23 cellular contexts compared by ENCODE assay signal in genomic region chr14:99818503-99819036, GRCh38. TPM values are rescaled to one million over a fixed set of nuclear protein-coding genes. Genes with fewer than 3 reads are reported as not detected.
"Had no signal": no experiment of that assay in that cellular context is flagged by ENCODE, and none has a peak within 500 bp of the region (broad histone marks: within the 10 kb centered on the region; RNA-seq: fewer than 3 reads in every experiment).

No MANE protein-coding gene starts in this region.

- H3K9me3 ChIP-seq: adrenal gland, ascending aorta, left lung, spleen, testis, uterus had no signal

- H3K4me3 ChIP-seq: adrenal gland, ascending aorta, left lung, spleen, testis had no signal

- H3K27me3 ChIP-seq: adrenal gland, ascending aorta, brain microvascular endothelial cell, left lung, testis, uterus had no signal

- H3K27ac ChIP-seq: adrenal gland, ascending aorta, brain microvascular endothelial cell, left lung, spleen, testis had no signal

- H3K9me3 Mint-ChIP-seq: activated CD4-positive, alpha-beta T cell treated with anti-CD3 and anti-CD28 coated beads, Interleukin-2, amount 10 ng/mL, durations not matched to agents 7 days and 5 days; activated naive CD4-positive, alpha-beta T cell treated with anti-CD3 and anti-CD28 coated beads, Interleukin-2, amount 50 U/mL, for 24 hours; dendritic cell treated with granulocyte-macrophage colony-stimulating factor and Interleukin-4, amounts not matched to agents 40 ng/mL and 50 ng/mL, for 4 days; mesothelial cell of epicardium; naive thymus-derived CD8-positive, alpha-beta T cell; T-helper 1 cell treated with Interleukin-12 subunit alpha and Interleukin-12 subunit beta and Interleukin-4 antibody, amounts not matched to agents 30 μg/mL and 1 μg/mL, for 36 hours had no signal

- DNase-seq: activated CD4-positive, alpha-beta T cell treated with anti-CD3 and anti-CD28 coated beads, Interleukin-2, amount 10 ng/mL, durations not matched to agents 7 days and 5 days; activated CD4-positive, CD25-positive, alpha-beta regulatory T cell; activated gamma-delta T cell; brain microvascular endothelial cell; caudate nucleus; effector CD4-positive, alpha-beta T cell; erythroblast; kidney; left lung; naive thymus-derived CD8-positive, alpha-beta T cell; spleen; stimulated activated CD4-positive, alpha-beta T cell treated with anti-CD3 and anti-CD28 coated beads, Interleukin-4, amount 100 ng/mL, for 4 hours; T1000; testis; trophoblast cell; uterus had no signal

- H3K27ac Mint-ChIP-seq: activated CD4-positive, alpha-beta T cell treated with anti-CD3 and anti-CD28 coated beads, Interleukin-2, amount 10 ng/mL, durations not matched to agents 7 days and 5 days; activated naive CD4-positive, alpha-beta T cell treated with anti-CD3 and anti-CD28 coated beads, Interleukin-2, amount 50 U/mL, for 24 hours; dendritic cell treated with granulocyte-macrophage colony-stimulating factor and Interleukin-4, amounts not matched to agents 40 ng/mL and 50 ng/mL, for 4 days; mesothelial cell of epicardium; progenitor cell of endocrine pancreas; T-helper 1 cell treated with Interleukin-12 subunit alpha and Interleukin-12 subunit beta and Interleukin-4 antibody, amounts not matched to agents 30 μg/mL and 1 μg/mL, for 36 hours had no signal

- H3K4me1 ChIP-seq: adrenal gland, ascending aorta, testis, uterus had no signal

- ATAC-seq: naive thymus-derived CD8-positive, alpha-beta T cell had no signal

- H3K36me3 Mint-ChIP-seq: activated naive CD4-positive, alpha-beta T cell treated with anti-CD3 and anti-CD28 coated beads, Interleukin-2, amount 50 U/mL, for 24 hours; mesothelial cell of epicardium; naive thymus-derived CD8-positive, alpha-beta T cell had no signal

- H3K36me3 ChIP-seq: adrenal gland, ascending aorta, brain microvascular endothelial cell, left lung, spleen, uterus had no signal

- H3K4me3 Mint-ChIP-seq: activated CD4-positive, alpha-beta T cell treated with anti-CD3 and anti-CD28 coated beads, Interleukin-2, amount 10 ng/mL, durations not matched to agents 7 days and 5 days; dendritic cell treated with granulocyte-macrophage colony-stimulating factor and Interleukin-4, amounts not matched to agents 40 ng/mL and 50 ng/mL, for 4 days; mesothelial cell of epicardium; T-helper 1 cell treated with Interleukin-12 subunit alpha and Interleukin-12 subunit beta and Interleukin-4 antibody, amounts not matched to agents 30 μg/mL and 1 μg/mL, for 36 hours had no signal

RNA-seq across cellular contexts. Expression of gene EML1, which starts 25.4 kb away (rescaled TPM):
- total RNA-seq: naive thymus-derived CD8-positive, alpha-beta T cell had no signal
- polyA plus RNA-seq: naive thymus-derived CD8-positive, alpha-beta T cell had no signal
